In the genomic region with DNA sequence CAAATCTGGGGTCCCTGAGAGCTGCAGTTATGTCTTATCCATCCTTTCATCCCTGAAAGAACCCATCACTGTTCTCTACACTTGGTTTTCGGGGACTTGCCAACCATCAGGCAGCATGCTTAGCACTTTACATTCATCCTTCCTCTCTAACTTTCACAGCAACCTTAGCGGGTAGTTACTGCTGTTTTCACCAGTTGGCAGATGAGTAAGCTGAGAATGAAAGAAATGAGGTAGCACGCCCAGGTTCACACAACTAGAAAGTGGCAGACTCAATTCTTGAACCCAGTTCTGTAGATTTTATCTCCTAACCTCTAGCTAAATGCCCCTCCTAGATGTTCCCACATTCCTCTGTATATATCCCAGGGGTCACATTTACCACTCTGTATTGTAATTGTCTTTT, we compare ENCODE assay signal across 19 cellular contexts.
"Had no signal": no experiment of that assay in that cellular context is flagged by ENCODE, and none has a peak within 500 bp of the region (broad histone marks: within the 10 kb centered on the region; RNA-seq: fewer than 3 reads in every experiment).

No MANE protein-coding gene starts in this region.

- H3K4me3 ChIP-seq: dorsolateral prefrontal cortex, thyroid gland, uterus had no signal

- H3K27me3 ChIP-seq: dorsolateral prefrontal cortex, neutrophil, thyroid gland, uterus had no signal

- DNase-seq: activated B cell treated with CpG ODN at 0.5 μM for 24 hours; activated CD4-positive, alpha-beta memory T cell treated with anti-CD3 and anti-CD28 coated beads for 36 hours; activated CD4-positive, alpha-beta T cell treated with anti-CD3 and anti-CD28 coated beads for 4 hours; activated CD8-positive, alpha-beta memory T cell treated with anti-CD3 and anti-CD28 coated beads, Interleukin-2, amount 10 ng/mL, durations not matched to agents 7 days and 5 days; activated naive CD8-positive, alpha-beta T cell treated with anti-CD3 and anti-CD28 coated beads for 36 hours; amniotic stem cell; caudate nucleus; dorsolateral prefrontal cortex; kidney; stimulated activated CD4-positive, alpha-beta T cell treated with anti-CD3 and anti-CD28 coated beads, Interleukin-2, amount 100 ng/mL, for 24 hours; stimulated activated naive CD4-positive, alpha-beta T cell treated with Interleukin-2 at 50 U/mL for 16 hours; SW 1271; thyroid gland; uterus had no signal

- FAIRE-seq: kidney, TTC549 had no signal

- H3K36me3 ChIP-seq: neutrophil, thyroid gland, uterus had no signal

- H3K9me3 ChIP-seq: neutrophil, thyroid gland, uterus had no signal

- ATAC-seq: activated CD8-positive, alpha-beta memory T cell treated with anti-CD3 and anti-CD28 coated beads, Interleukin-2, amount 10 ng/mL, durations not matched to agents 7 days and 5 days; natural killer cell treated with Interleukin-12 subunit alpha and Interleukin-12 subunit beta and Interleukin-15 and Interleukin-18, amount 100 ng/mL, for 72 hours had no signal

- H3K79me2 ChIP-seq: parathyroid adenoma had no signal

- H3K4me1 ChIP-seq: parathyroid adenoma, uterus had no signal

- H3K27ac ChIP-seq: dorsolateral prefrontal cortex, epithelial cell of prostate, neutrophil, parathyroid adenoma, thyroid gland, uterus had no signal

- H3K9ac ChIP-seq: parathyroid adenoma had no signal
